In the genomic region with DNA sequence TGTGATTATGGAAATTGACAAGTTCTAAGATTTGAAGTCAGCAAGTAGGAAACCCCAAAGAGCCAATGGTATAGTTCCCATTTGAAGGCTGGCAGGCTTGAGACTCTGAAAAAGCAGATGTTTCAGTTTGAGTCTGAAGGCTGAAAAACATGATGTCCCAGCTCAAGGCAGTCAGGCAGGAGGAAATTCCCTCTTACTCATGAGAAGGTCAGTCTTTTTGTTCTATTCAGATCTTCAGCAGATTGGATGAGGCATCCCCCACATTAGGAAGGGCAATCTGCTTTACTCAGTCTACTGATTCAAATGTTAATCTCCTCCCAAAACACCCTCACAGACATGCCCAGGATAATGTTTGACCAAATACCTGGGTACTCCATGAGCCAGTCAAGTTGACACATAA, we compare ENCODE assay signal across 10 cellular contexts.
DNase-seq lines count a peak whose midpoint lies in the region; ATAC-seq, FAIRE-seq and TF ChIP-seq lines count a peak whose summit lies in the region.
"Had no signal": no experiment of that assay in that cellular context is flagged by ENCODE, and none has a peak within 500 bp of the region (broad histone marks: within the 10 kb centered on the region; RNA-seq: fewer than 3 reads in every experiment).

No MANE protein-coding gene starts in this region.

- intact Hi-C loops in HepG2 (cut with micrococcal nuclease; ENCODE audit: unreplicated experiment): loop anchor here (5.0 kb wide), 1 partner anchor 343 kb away; no protein-coding TSS in a partner anchor
- intact Hi-C loops in upper lobe of right lung (cut with DNase I): no loop called here

- H3K9me3 Mint-ChIP-seq in T-helper 1 cell treated with Interleukin-12 subunit alpha and Interleukin-12 subunit beta and Interleukin-4 antibody, amounts not matched to agents 30 μg/mL and 1 μg/mL, for 36 hours: no peaks in the 10 kb centered on the region

- H3K4me1 ChIP-seq in HepG2 (ENCODE audit: insufficient read depth, low read length) (no peaks in the 10 kb centered on the region), upper lobe of right lung (no peaks in the 10 kb centered on the region)

- no peak overlapping the region for H3K9ac ChIP-seq in HepG2 (ENCODE audit: insufficient read depth, low read depth, low read length)

- FAIRE-seq in HepG2 (lab: Jason Lieb, UNC) (no peak), HTR-8/SVneo (lab: Jason Lieb, UNC) (no peak)

- TF ChIP-seq CTCF in HepG2 (CRISPR knock-in tag; IDR thresholded peaks at IDR 0.05) (no peak), upper lobe of right lung (IDR thresholded peaks at IDR 0.05) (no peak)

- TF ChIP-seq POLR2A in HepG2 (IDR thresholded peaks at IDR 0.05; ENCODE audit: insufficient read depth in 1 of 2, low read depth in 2 of 2, low read length in 2 of 2): no peak

- H3K4me3 Mint-ChIP-seq in T-helper 1 cell treated with Interleukin-12 subunit alpha and Interleukin-12 subunit beta and Interleukin-4 antibody, amounts not matched to agents 30 μg/mL and 1 μg/mL, for 36 hours: peak overlapping the region; percentile 6

- H3K27me3 ChIP-seq in HepG2 (ENCODE audit: control insufficient read depth in 1 of 2, insufficient read depth in 2 of 2, low read length in 2 of 2) (0 out of 5 replicates have a peak, but pooled peaks cover 0 to 2% of the 10 kb centered on the region in 2 experiments), upper lobe of right lung (no peaks in the 10 kb centered on the region)

- ATAC-seq in GM18870 (IDR thresholded peaks at IDR 0.05; ENCODE audit: unreplicated experiment) (peak; percentile 96), HG02852 (IDR thresholded peaks at IDR 0.05; ENCODE audit: unreplicated experiment) (peak; percentile 97), HepG2 (no peak), upper lobe of right lung (no peak)

- no peaks in the 10 kb centered on the region for H3K36me3 Mint-ChIP-seq in T-helper 1 cell treated with Interleukin-12 subunit alpha and Interleukin-12 subunit beta and Interleukin-4 antibody, amounts not matched to agents 30 μg/mL and 1 μg/mL, for 36 hours (ENCODE audit: low read depth)

- no peaks in the 10 kb centered on the region for H3K79me2 ChIP-seq in HepG2 (ENCODE audit: insufficient read depth, low read length)

- H3K27me3 Mint-ChIP-seq in T-helper 1 cell treated with Interleukin-12 subunit alpha and Interleukin-12 subunit beta and Interleukin-4 antibody, amounts not matched to agents 30 μg/mL and 1 μg/mL, for 36 hours (ENCODE audit: low read depth): no peaks in the 10 kb centered on the region

- H2AFZ ChIP-seq in HepG2 (ENCODE audit: low read length): no peak overlapping the region

- H3K9me3 ChIP-seq in HepG2 (ENCODE audit: low read length) (peaks cover 9% of the 10 kb centered on the region; the same call in 1 of the 2 replicates), upper lobe of right lung (no peaks in the 10 kb centered on the region)

- CTCF ChIA-PET in HepG2 (lab: Yijun Ruan, JAX; ENCODE audit: low intra/inter-chr PET ratio, low total read pairs): no interaction called here

- H3K27ac ChIP-seq in HepG2 (ENCODE audit: extremely low read length, insufficient read depth, low read length) (no peak overlapping the region), upper lobe of right lung (no peak overlapping the region)
- H3K27ac ChIP-seq: HL-60 had no signal

- no peaks in the 10 kb centered on the region for H4K20me1 ChIP-seq in HepG2 (ENCODE audit: insufficient read depth, low read length)

- H3K4me1 Mint-ChIP-seq in T-helper 1 cell treated with Interleukin-12 subunit alpha and Interleukin-12 subunit beta and Interleukin-4 antibody, amounts not matched to agents 30 μg/mL and 1 μg/mL, for 36 hours (ENCODE audit: low read depth): peaks cover 23% of the 10 kb centered on the region

- in situ Hi-C loops in HepG2 (cut with HindIII; ENCODE audit: extremely low pct_ligation_motif_present, low pct_unique_long_range_greater_than_20kb): no loop called here

- no peaks in the 10 kb centered on the region for H3K36me3 ChIP-seq in HepG2 (replicated peaks in 1 of 2; ENCODE audit: control insufficient read depth in 1 of 2, insufficient read depth in 2 of 2, low read length in 2 of 2)
- no peaks in the 10 kb centered on the region for H3K36me3 ChIP-seq in upper lobe of right lung

- TF ChIP-seq EP300 in HepG2 (IDR thresholded peaks at IDR 0.05; ENCODE audit: low read depth in 2 of 2, low read length in 2 of 2) (no peak), HepG2 (CRISPR knock-in tag; IDR thresholded peaks at IDR 0.05; ENCODE audit: borderline replicate concordance) (no peak)

- TF ChIP-seq RAD21 in HepG2 (CRISPR knock-in tag; IDR thresholded peaks at IDR 0.05): no peak

- BruUV-seq in HepG2 (replicated peaks; lab: Mats Ljungman, UMichigan): no TSS peak

- no peak overlapping the region for H3K4me2 ChIP-seq in HepG2 (ENCODE audit: low read depth, low read length)

- POLR2A ChIA-PET in HepG2 (lab: Yijun Ruan, JAX): no interaction called here

- H3K27ac Mint-ChIP-seq in T-helper 1 cell treated with Interleukin-12 subunit alpha and Interleukin-12 subunit beta and Interleukin-4 antibody, amounts not matched to agents 30 μg/mL and 1 μg/mL, for 36 hours: peak overlapping the region; percentile 38

- no peak overlapping the region for H3K4me3 ChIP-seq in HepG2 (replicated peaks in 1 of 3; ENCODE audit: insufficient read depth in 1 of 3, low read depth in 2 of 3, low read length in 3 of 3)
- no peak overlapping the region for H3K4me3 ChIP-seq in upper lobe of right lung

- DNase-seq in Daoy (ENCODE audit: low read depth) (peak; percentile 34), HuH-7 (ENCODE audit: low spot score) (no peak), HepG2 (ENCODE audit: low spot score) (no peak), HTR-8/SVneo (ENCODE audit: insufficient read length, low spot score) (no peak), upper lobe of right lung (no peak)
- DNase-seq: NCI-H526 had no signal

TF ChIP-seq in HepG2, 621 proteins besides CTCF, POLR2A, EP300 and RAD21:
- no peak for TF ChIP-seq SKI (IDR thresholded peaks at IDR 0.05; ENCODE audit: partially characterized antibody)
- no peak for TF ChIP-seq ZNF446 (CRISPR knock-in tag; IDR thresholded peaks at IDR 0.05)
- TF ChIP-seq ZNF749 (CRISPR knock-in tag; IDR thresholded peaks at IDR 0.05; ENCODE audit: borderline replicate concordance): no peak
- TF ChIP-seq, protein P1, sequence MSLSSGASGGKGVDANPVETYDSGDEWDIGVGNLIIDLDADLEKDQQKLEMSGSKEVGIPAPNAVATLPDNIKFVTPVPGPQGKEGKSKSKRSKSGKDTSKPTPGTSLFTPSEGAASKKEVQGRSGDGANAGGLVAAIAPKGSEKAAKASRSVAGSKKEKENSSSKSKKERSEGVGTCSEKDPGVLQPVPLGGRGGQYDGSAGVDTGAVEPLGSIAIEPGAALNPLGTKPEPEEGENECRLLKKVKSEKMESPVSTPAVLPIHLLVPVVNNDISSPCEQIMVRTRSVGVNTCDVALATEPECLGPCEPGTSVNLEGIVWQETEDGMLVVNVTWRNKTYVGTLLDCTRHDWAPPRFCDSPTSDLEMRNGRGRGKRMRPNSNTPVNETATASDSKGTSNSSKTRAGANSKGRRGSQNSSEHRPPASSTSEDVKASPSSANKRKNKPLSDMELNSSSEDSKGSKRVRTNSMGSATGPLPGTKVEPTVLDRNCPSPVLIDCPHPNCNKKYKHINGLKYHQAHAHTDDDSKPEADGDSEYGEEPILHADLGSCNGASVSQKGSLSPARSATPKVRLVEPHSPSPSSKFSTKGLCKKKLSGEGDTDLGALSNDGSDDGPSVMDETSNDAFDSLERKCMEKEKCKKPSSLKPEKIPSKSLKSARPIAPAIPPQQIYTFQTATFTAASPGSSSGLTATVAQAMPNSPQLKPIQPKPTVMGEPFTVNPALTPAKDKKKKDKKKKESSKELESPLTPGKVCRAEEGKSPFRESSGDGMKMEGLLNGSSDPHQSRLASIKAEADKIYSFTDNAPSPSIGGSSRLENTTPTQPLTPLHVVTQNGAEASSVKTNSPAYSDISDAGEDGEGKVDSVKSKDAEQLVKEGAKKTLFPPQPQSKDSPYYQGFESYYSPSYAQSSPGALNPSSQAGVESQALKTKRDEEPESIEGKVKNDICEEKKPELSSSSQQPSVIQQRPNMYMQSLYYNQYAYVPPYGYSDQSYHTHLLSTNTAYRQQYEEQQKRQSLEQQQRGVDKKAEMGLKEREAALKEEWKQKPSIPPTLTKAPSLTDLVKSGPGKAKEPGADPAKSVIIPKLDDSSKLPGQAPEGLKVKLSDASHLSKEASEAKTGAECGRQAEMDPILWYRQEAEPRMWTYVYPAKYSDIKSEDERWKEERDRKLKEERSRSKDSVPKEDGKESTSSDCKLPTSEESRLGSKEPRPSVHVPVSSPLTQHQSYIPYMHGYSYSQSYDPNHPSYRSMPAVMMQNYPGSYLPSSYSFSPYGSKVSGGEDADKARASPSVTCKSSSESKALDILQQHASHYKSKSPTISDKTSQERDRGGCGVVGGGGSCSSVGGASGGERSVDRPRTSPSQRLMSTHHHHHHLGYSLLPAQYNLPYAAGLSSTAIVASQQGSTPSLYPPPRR (CRISPR knock-in tag; IDR thresholded peaks at IDR 0.05; ENCODE audit: borderline replicate concordance): no peak
- TF ChIP-seq, protein P2, sequence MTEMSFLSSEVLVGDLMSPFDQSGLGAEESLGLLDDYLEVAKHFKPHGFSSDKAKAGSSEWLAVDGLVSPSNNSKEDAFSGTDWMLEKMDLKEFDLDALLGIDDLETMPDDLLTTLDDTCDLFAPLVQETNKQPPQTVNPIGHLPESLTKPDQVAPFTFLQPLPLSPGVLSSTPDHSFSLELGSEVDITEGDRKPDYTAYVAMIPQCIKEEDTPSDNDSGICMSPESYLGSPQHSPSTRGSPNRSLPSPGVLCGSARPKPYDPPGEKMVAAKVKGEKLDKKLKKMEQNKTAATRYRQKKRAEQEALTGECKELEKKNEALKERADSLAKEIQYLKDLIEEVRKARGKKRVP (CRISPR knock-in tag; IDR thresholded peaks at IDR 0.05): no peak
- no peak for TF ChIP-seq SPEN (CRISPR knock-in tag; IDR thresholded peaks at IDR 0.05; ENCODE audit: low read depth)
- no peak for TF ChIP-seq SRSF4 (IDR thresholded peaks at IDR 0.05; ENCODE audit: low read depth, low read length, poor library complexity, severe bottlenecking)
- no peak for TF ChIP-seq ZNF282 (IDR thresholded peaks at IDR 0.05; ENCODE audit: partially characterized antibody)
- TF ChIP-seq TCF7L2 (IDR thresholded peaks at IDR 0.05; ENCODE audit: low read depth, low read length): no peak
- TF ChIP-seq ZNF616 (CRISPR knock-in tag; IDR thresholded peaks at IDR 0.05; ENCODE audit: low read depth): no peak
- TF ChIP-seq ZFP1 (CRISPR knock-in tag; IDR thresholded peaks at IDR 0.05): no peak
- no peak for TF ChIP-seq ZNF879 (CRISPR knock-in tag; IDR thresholded peaks at IDR 0.05)

Comparison
In these comparisons a context has a peak if more than half of its experiments do, and no peak if none do; other contexts are left out.
1. ATAC-seq: peak in GM18870 (single experiment) and HG02852 (single experiment); none in HepG2 (single experiment) and upper lobe of right lung (single experiment).